Comparison of ENCODE assay signal across 26 cellular contexts in genomic region chr1:52413410-52414104, GRCh38. TPM values are rescaled to one million over a fixed set of nuclear protein-coding genes. Genes with fewer than 3 reads are reported as not detected.
DNase-seq lines count a peak whose midpoint lies in the region; ATAC-seq, FAIRE-seq and TF ChIP-seq lines count a peak whose summit lies in the region.
"Had no signal": no experiment of that assay in that cellular context is flagged by ENCODE, and none has a peak within 500 bp of the region (broad histone marks: within the 10 kb centered on the region; RNA-seq: fewer than 3 reads in every experiment).

No MANE protein-coding gene starts in this region.

- peaks cover 15% of the 10 kb centered on the region for H3K4me1 Mint-ChIP-seq in activated T-helper 17 cell treated with anti-CD3 and anti-CD28 coated beads, Interleukin-2, amount 50 U/mL, for 72 hours
- H3K4me1 Mint-ChIP-seq in memory B cell, result no peaks in the 10 kb centered on the region
- peaks cover 2% of the 10 kb centered on the region for H3K4me1 Mint-ChIP-seq in activated naive CD8-positive, alpha-beta T cell treated with anti-CD3 and anti-CD28 coated beads for 36 hours
- H3K4me1 Mint-ChIP-seq: GM23338 had no signal

- TF ChIP-seq POLR2A in HepG2 (IDR thresholded peaks at IDR 0.05; ENCODE audit: insufficient read depth in 1 of 2, low read depth in 2 of 2, low read length in 2 of 2), result no peak
- no peak for TF ChIP-seq POLR2A in right lobe of liver (IDR thresholded peaks at IDR 0.05)

- H3K9me3 Mint-ChIP-seq in activated T-helper 17 cell treated with anti-CD3 and anti-CD28 coated beads, Interleukin-2, amount 50 U/mL, for 72 hours, result no peaks in the 10 kb centered on the region
- no peaks in the 10 kb centered on the region for H3K9me3 Mint-ChIP-seq in memory B cell
- H3K9me3 Mint-ChIP-seq in activated naive CD8-positive, alpha-beta T cell treated with anti-CD3 and anti-CD28 coated beads for 36 hours, result no peaks in the 10 kb centered on the region
- H3K9me3 Mint-ChIP-seq: activated naive CD4-positive, alpha-beta T cell treated with anti-CD3 and anti-CD28 coated beads, Interleukin-2, amount 50 U/mL, for 72 hours; GM23338 had no signal

- no peaks in the 10 kb centered on the region for H3K27me3 Mint-ChIP-seq in activated T-helper 17 cell treated with anti-CD3 and anti-CD28 coated beads, Interleukin-2, amount 50 U/mL, for 72 hours
- H3K27me3 Mint-ChIP-seq in memory B cell, result no peaks in the 10 kb centered on the region
- H3K27me3 Mint-ChIP-seq in activated naive CD8-positive, alpha-beta T cell treated with anti-CD3 and anti-CD28 coated beads for 36 hours, result no peaks in the 10 kb centered on the region

- no peak for TF ChIP-seq EP300 in HepG2 (IDR thresholded peaks at IDR 0.05; ENCODE audit: low read depth in 2 of 2, low read length in 2 of 2)
- TF ChIP-seq EP300 in HepG2 (CRISPR knock-in tag; IDR thresholded peaks at IDR 0.05; ENCODE audit: borderline replicate concordance), result no peak

- POLR2A ChIA-PET in HepG2 (lab: Yijun Ruan, JAX), result interaction anchor here (3.0 kb wide), 1 partner anchor 9 kb away, joined by 12 read pairs; the partner anchor contains the start of genes ORC1 and PRPF38A

- CTCF ChIA-PET in HepG2 (lab: Yijun Ruan, JAX; ENCODE audit: low intra/inter-chr PET ratio, low total read pairs), result no interaction called here

- no peaks in the 10 kb centered on the region for H3K79me2 ChIP-seq in HepG2 (ENCODE audit: insufficient read depth, low read length)

- no TSS peak for BruUV-seq in HepG2 (replicated peaks; lab: Mats Ljungman, UMichigan)

- intact Hi-C loops in HepG2 (cut with micrococcal nuclease; ENCODE audit: unreplicated experiment) (no loop called here), right lobe of liver (cut with DNase I) (no loop called here), tibial artery (cut with DNase I; ENCODE audit: low total_unique reads) (no loop called here)

- H3K27ac ChIP-seq in HepG2 (ENCODE audit: extremely low read length, insufficient read depth, low read length) (no peak overlapping the region), right lobe of liver (no peak overlapping the region), tibial artery (no peak overlapping the region)
- H3K27ac ChIP-seq: esophagus squamous epithelium, neutrophil, PC-9, testis, VCaP had no signal

- H3K4me3 Mint-ChIP-seq in activated T-helper 17 cell treated with anti-CD3 and anti-CD28 coated beads, Interleukin-2, amount 50 U/mL, for 72 hours, result no peak overlapping the region
- H3K4me3 Mint-ChIP-seq in memory B cell, result no peak overlapping the region
- no peak overlapping the region for H3K4me3 Mint-ChIP-seq in activated naive CD8-positive, alpha-beta T cell treated with anti-CD3 and anti-CD28 coated beads for 36 hours
- H3K4me3 Mint-ChIP-seq: GM23338 had no signal

- ATAC-seq in HepG2 (no peak), right lobe of liver (no peak), memory B cell (ENCODE audit: low read depth) (no peak)
- ATAC-seq in activated T-helper 17 cell treated with anti-CD3 and anti-CD28 coated beads, Interleukin-2, amount 50 U/mL, for 72 hours (replicated peaks), result peak; percentile 24
- ATAC-seq: GM23338, left lobe of liver had no signal

- in situ Hi-C loops in HepG2 (cut with HindIII; ENCODE audit: extremely low pct_ligation_motif_present, low pct_unique_long_range_greater_than_20kb), result no loop called here

- peaks cover 97% of the 10 kb centered on the region for H3K36me3 Mint-ChIP-seq in activated T-helper 17 cell treated with anti-CD3 and anti-CD28 coated beads, Interleukin-2, amount 50 U/mL, for 72 hours (ENCODE audit: low read depth)
- peaks cover 46% of the 10 kb centered on the region for H3K36me3 Mint-ChIP-seq in memory B cell
- H3K36me3 Mint-ChIP-seq in activated naive CD8-positive, alpha-beta T cell treated with anti-CD3 and anti-CD28 coated beads for 36 hours, result peaks cover 43% of the 10 kb centered on the region

- no peaks in the 10 kb centered on the region for H4K20me1 ChIP-seq in HepG2 (ENCODE audit: insufficient read depth, low read length)

- WGBS in HepG2 (ENCODE audit: low lambda C conversion rate), result over 99% methylated on average over 11 of the region's 11 CpGs
- WGBS in right lobe of liver (ENCODE audit: insufficient coverage, low coverage, low lambda C conversion rate, missing lambda C conversion rate), result 100% methylated on average over 5 of the region's 11 CpGs

- H3K36me3 ChIP-seq in HepG2 (replicated peaks in 1 of 2; ENCODE audit: control insufficient read depth in 1 of 2, insufficient read depth in 2 of 2, low read length in 2 of 2), result peaks cover 39 to 85% of the 10 kb centered on the region in 2 experiments
- H3K36me3 ChIP-seq in right lobe of liver, result peaks cover 6 to 97% (median 44%) of the 10 kb centered on the region in 4 donors
- peaks cover 91 to 100% (median 93%) of the 10 kb centered on the region in 3 donors for H3K36me3 ChIP-seq in tibial artery

- TF ChIP-seq RAD21 in HepG2 (CRISPR knock-in tag; IDR thresholded peaks at IDR 0.05), result no peak

- no peak overlapping the region for H3K27ac Mint-ChIP-seq in activated T-helper 17 cell treated with anti-CD3 and anti-CD28 coated beads, Interleukin-2, amount 50 U/mL, for 72 hours
- H3K27ac Mint-ChIP-seq in memory B cell, result peak overlapping the region; percentile 9
- no peak overlapping the region for H3K27ac Mint-ChIP-seq in activated naive CD8-positive, alpha-beta T cell treated with anti-CD3 and anti-CD28 coated beads for 36 hours
- H3K27ac Mint-ChIP-seq: GM23338 had no signal

- TF ChIP-seq CTCF in HepG2 (CRISPR knock-in tag; IDR thresholded peaks at IDR 0.05) (no peak), right lobe of liver (IDR thresholded peaks at IDR 0.05) (no peak), tibial artery (IDR thresholded peaks at IDR 0.05) (no peak)

- H3K27me3 ChIP-seq in HepG2 (ENCODE audit: control insufficient read depth in 1 of 2, insufficient read depth in 2 of 2, low read length in 2 of 2) (no peaks in the 10 kb centered on the region), right lobe of liver (no peaks in the 10 kb centered on the region), tibial artery (no peaks in the 10 kb centered on the region)
- H3K27me3 ChIP-seq: esophagus squamous epithelium, neutrophil, testis had no signal

- H3K9ac ChIP-seq in HepG2 (ENCODE audit: insufficient read depth, low read depth, low read length), result no peak overlapping the region

- H3K4me1 ChIP-seq in HepG2 (ENCODE audit: insufficient read depth, low read length) (no peaks in the 10 kb centered on the region), right lobe of liver (no peaks in the 10 kb centered on the region), tibial artery (no peaks in the 10 kb centered on the region)
- H3K4me1 ChIP-seq: esophagus squamous epithelium, testis had no signal

- H3K4me3 ChIP-seq in HepG2 (replicated peaks in 1 of 3; ENCODE audit: insufficient read depth in 1 of 3, low read depth in 2 of 3, low read length in 3 of 3), result no peak overlapping the region
- H3K4me3 ChIP-seq in right lobe of liver, result no peak overlapping the region
- no peak overlapping the region for H3K4me3 ChIP-seq in tibial artery
- H3K4me3 ChIP-seq: esophagus squamous epithelium, GM23338, PC-9, testis had no signal

- H3K4me2 ChIP-seq in HepG2 (ENCODE audit: low read depth, low read length), result no peak overlapping the region
- H3K4me2 ChIP-seq: GM23338, PC-9 had no signal

- no peaks in the 10 kb centered on the region for H3K9me3 ChIP-seq in HepG2 (ENCODE audit: low read length)
- no peaks in the 10 kb centered on the region for H3K9me3 ChIP-seq in right lobe of liver
- H3K9me3 ChIP-seq in tibial artery, result no peaks in the 10 kb centered on the region
- H3K9me3 ChIP-seq: esophagus squamous epithelium, neutrophil, testis had no signal

- DNase-seq in HepG2 (ENCODE audit: low spot score), result no peak
- no peak for DNase-seq in right lobe of liver
- DNase-seq in memory B cell (ENCODE audit: low spot score in 2 of 2), result no peak
- no peak for DNase-seq in tibial artery
- DNase-seq in stimulated activated CD4-positive, alpha-beta T cell treated with anti-CD3 and anti-CD28 coated beads, Interleukin-12 subunit alpha, Interleukin-12 subunit beta, amount 100 ng/mL, for 4 hours, result no peak
- no peak for DNase-seq in amniotic stem cell (lab: John Stamatoyannopoulos, UW)
- no peak for DNase-seq in activated naive CD8-positive, alpha-beta T cell treated with anti-CD3 and anti-CD28 coated beads for 36 hours
- DNase-seq: activated CD4-positive, alpha-beta T cell treated with anti-CD3 and anti-CD28 coated beads, Interleukin-2, amount 50 U/mL, for 4 hours; DMS 273 treated with DMSO at 0.1 percent for 48 hours; effector memory CD4-positive, alpha-beta T cell; esophagus squamous epithelium; GDM1; KBM-7; NCI-H1092; NCI-H2029; NCI-H226; PC-9; stimulated activated CD4-positive, alpha-beta T cell treated with anti-CD3 and anti-CD28 coated beads, Interleukin-15, amount 100 ng/mL, for 24 hours; T-helper 1 cell; testis had no signal

- FAIRE-seq in HepG2 (lab: Jason Lieb, UNC), result no peak

- no peak overlapping the region for H2AFZ ChIP-seq in HepG2 (ENCODE audit: low read length)
- H2AFZ ChIP-seq: GM23338, PC-9 had no signal

RNA-seq across cellular contexts. Expression of gene PRPF38A, which starts 9.2 kb away (rescaled TPM):
- total RNA-seq in HepG2 (2016; rRNA removed; fragmentation: Illumina TruSeq; extraction: Trizol) (45.5 and 60.0 TPM in 2 replicates), right lobe of liver (10 to 100 TPM in 4 of 6 experiments, 1 to 10 TPM in 2; 4.5 to 14.4 (median 11.4) TPM)
- 24.0 and 30.6 TPM in 2 replicates for total RNA-seq in HepG2 (2016; cell fraction: cytosol; rRNA removed; fragmentation: Illumina TruSeq; extraction: Trizol; ENCODE audit: low read depth)
- 47.2 and 58.7 TPM in 2 replicates for total RNA-seq in HepG2 (2016; cell fraction: insoluble cytoplasmic fraction; rRNA removed; fragmentation: Illumina TruSeq; extraction: Trizol)
- total RNA-seq in HepG2 (2016; cell fraction: membrane; rRNA removed; fragmentation: Illumina TruSeq; extraction: Trizol), result 38.0 and 40.1 TPM in 2 replicates
- 30.0 and 32.4 TPM in 2 replicates for total RNA-seq in HepG2 (2016; cell fraction: nucleus; rRNA removed; fragmentation: Illumina TruSeq; extraction: Trizol)
- 18.3 and 19.5 TPM in 2 replicates for polyA plus RNA-seq in HepG2 (2011; rRNA removed)
- 11.5 and 12.6 TPM in 2 replicates for polyA plus RNA-seq in HepG2 (2011; cell fraction: cytosol; rRNA removed)
- 28.2 and 31.9 TPM in 2 replicates for polyA plus RNA-seq in HepG2 (2011; cell fraction: nucleus; rRNA removed)
- polyA plus RNA-seq in HepG2 (2012), result 20.5 and 34.5 TPM in 2 replicates
- polyA plus RNA-seq in HepG2 (2016; cell fraction: cytosol; fragmentation: Illumina TruSeq; extraction: Trizol; ENCODE audit: low read depth), result 46.0 and 48.7 TPM in 2 replicates
- 73.6 and 78.2 TPM in 2 replicates for polyA plus RNA-seq in HepG2 (2016; cell fraction: insoluble cytoplasmic fraction; fragmentation: Illumina TruSeq; extraction: Trizol; ENCODE audit: low read depth)
- polyA plus RNA-seq in HepG2 (2016; cell fraction: membrane; fragmentation: Illumina TruSeq; extraction: Trizol; ENCODE audit: low read depth), result 51.2 and 53.5 TPM in 2 replicates
- 53.4 and 55.7 TPM in 2 replicates for polyA plus RNA-seq in HepG2 (2016; cell fraction: nucleus; fragmentation: Illumina TruSeq; extraction: Trizol; ENCODE audit: insufficient read depth, low read depth)
- 20.8 and 52.1 TPM in 2 replicates for polyA minus RNA-seq in HepG2 (2011; rRNA and poly(A)+ RNA removed; ENCODE audit: low replicate concordance)
- polyA minus RNA-seq in HepG2 (2011; cell fraction: cytosol; rRNA and poly(A)+ RNA removed), result 8.8 and 10.9 TPM in 2 replicates
- 51.6 and 60.4 TPM in 2 replicates for polyA minus RNA-seq in HepG2 (2011; cell fraction: nucleus; rRNA and poly(A)+ RNA removed)
- total RNA-seq in activated T-helper 17 cell treated with anti-CD3 and anti-CD28 coated beads, Interleukin-2, amount 50 U/mL, for 72 hours, result 10 to 100 TPM; 63.1 to 82.5 TPM
- total RNA-seq in activated naive CD8-positive, alpha-beta T cell treated with anti-CD3 and anti-CD28 coated beads for 36 hours, result 100 to 1,000 TPM; 114 to 119 TPM

RNA-seq across cellular contexts. Expression of gene ORC1, which starts 9.3 kb away (rescaled TPM):
- total RNA-seq in HepG2 (2016; rRNA removed; fragmentation: Illumina TruSeq; extraction: Trizol) (23.5 and 32.5 TPM in 2 replicates), right lobe of liver (1 to 10 TPM in 2 of 6 experiments, under 1 TPM in 4; 0.11 to 4.0 (median 0.45) TPM)
- total RNA-seq in HepG2 (2016; cell fraction: cytosol; rRNA removed; fragmentation: Illumina TruSeq; extraction: Trizol; ENCODE audit: low read depth), result 3.9 and 5.6 TPM in 2 replicates
- 23.9 and 30.9 TPM in 2 replicates for total RNA-seq in HepG2 (2016; cell fraction: insoluble cytoplasmic fraction; rRNA removed; fragmentation: Illumina TruSeq; extraction: Trizol)
- total RNA-seq in HepG2 (2016; cell fraction: membrane; rRNA removed; fragmentation: Illumina TruSeq; extraction: Trizol), result 11.2 and 12.3 TPM in 2 replicates
- total RNA-seq in HepG2 (2016; cell fraction: nucleus; rRNA removed; fragmentation: Illumina TruSeq; extraction: Trizol), result 15.4 and 16.0 TPM in 2 replicates
- polyA plus RNA-seq in HepG2 (2011; rRNA removed), result 4.6 and 7.0 TPM in 2 replicates
- 4.3 and 7.5 TPM in 2 replicates for polyA plus RNA-seq in HepG2 (2011; cell fraction: cytosol; rRNA removed)
- polyA plus RNA-seq in HepG2 (2011; cell fraction: nucleus; rRNA removed), result 3.6 and 4.3 TPM in 2 replicates
- 2.5 and 5.7 TPM in 2 replicates for polyA plus RNA-seq in HepG2 (2012)
- 1.8 and 2.2 TPM in 2 replicates for polyA plus RNA-seq in HepG2 (2016; cell fraction: cytosol; fragmentation: Illumina TruSeq; extraction: Trizol; ENCODE audit: low read depth)
- polyA plus RNA-seq in HepG2 (2016; cell fraction: insoluble cytoplasmic fraction; fragmentation: Illumina TruSeq; extraction: Trizol; ENCODE audit: low read depth), result 21.0 and 21.7 TPM in 2 replicates
- polyA plus RNA-seq in HepG2 (2016; cell fraction: membrane; fragmentation: Illumina TruSeq; extraction: Trizol; ENCODE audit: low read depth), result 4.3 and 5.4 TPM in 2 replicates
- polyA plus RNA-seq in HepG2 (2016; cell fraction: nucleus; fragmentation: Illumina TruSeq; extraction: Trizol; ENCODE audit: insufficient read depth, low read depth), result 13.3 and 13.8 TPM in 2 replicates
- polyA minus RNA-seq in HepG2 (2011; rRNA and poly(A)+ RNA removed; ENCODE audit: low replicate concordance), result 10.5 and 58.7 TPM in 2 replicates
- 3.5 and 5.4 TPM in 2 replicates for polyA minus RNA-seq in HepG2 (2011; cell fraction: cytosol; rRNA and poly(A)+ RNA removed)
- polyA minus RNA-seq in HepG2 (2011; cell fraction: nucleus; rRNA and poly(A)+ RNA removed), result 5.2 and 6.1 TPM in 2 replicates
- total RNA-seq in activated T-helper 17 cell treated with anti-CD3 and anti-CD28 coated beads, Interleukin-2, amount 50 U/mL, for 72 hours, result 10 to 100 TPM; 38.6 to 45.3 TPM
- total RNA-seq in activated naive CD8-positive, alpha-beta T cell treated with anti-CD3 and anti-CD28 coated beads for 36 hours, result 10 to 100 TPM; 54.3 to 54.4 TPM

RNA-seq across cellular contexts. Expression of gene CC2D1B, which starts 47.6 kb away (rescaled TPM):
- total RNA-seq in HepG2 (2016; rRNA removed; fragmentation: Illumina TruSeq; extraction: Trizol), result 11.5 and 19.2 TPM in 2 replicates
- 3.3 and 5.5 TPM in 2 replicates for total RNA-seq in HepG2 (2016; cell fraction: cytosol; rRNA removed; fragmentation: Illumina TruSeq; extraction: Trizol; ENCODE audit: low read depth)
- 11.9 and 18.4 TPM in 2 replicates for total RNA-seq in HepG2 (2016; cell fraction: insoluble cytoplasmic fraction; rRNA removed; fragmentation: Illumina TruSeq; extraction: Trizol)
- 5.4 and 7.6 TPM in 2 replicates for total RNA-seq in HepG2 (2016; cell fraction: membrane; rRNA removed; fragmentation: Illumina TruSeq; extraction: Trizol)
- 22.1 and 25.1 TPM in 2 replicates for total RNA-seq in HepG2 (2016; cell fraction: nucleus; rRNA removed; fragmentation: Illumina TruSeq; extraction: Trizol)
- 7.2 and 11.7 TPM in 2 replicates for polyA plus RNA-seq in HepG2 (2011; rRNA removed)
- polyA plus RNA-seq in HepG2 (2011; cell fraction: cytosol; rRNA removed), result 3.5 and 4.3 TPM in 2 replicates
- 30.6 and 35.5 TPM in 2 replicates for polyA plus RNA-seq in HepG2 (2011; cell fraction: nucleus; rRNA removed)
- polyA plus RNA-seq in HepG2 (2012), result 6.5 and 7.1 TPM in 2 replicates
- polyA plus RNA-seq in HepG2 (2016; cell fraction: cytosol; fragmentation: Illumina TruSeq; extraction: Trizol; ENCODE audit: low read depth), result 1.2 and 1.7 TPM in 2 replicates
- 10.2 and 12.7 TPM in 2 replicates for polyA plus RNA-seq in HepG2 (2016; cell fraction: insoluble cytoplasmic fraction; fragmentation: Illumina TruSeq; extraction: Trizol; ENCODE audit: low read depth)
- polyA plus RNA-seq in HepG2 (2016; cell fraction: membrane; fragmentation: Illumina TruSeq; extraction: Trizol; ENCODE audit: low read depth), result 3.4 and 4.2 TPM in 2 replicates
- polyA plus RNA-seq in HepG2 (2016; cell fraction: nucleus; fragmentation: Illumina TruSeq; extraction: Trizol; ENCODE audit: insufficient read depth, low read depth), result 34.4 and 38.3 TPM in 2 replicates
- polyA minus RNA-seq in HepG2 (2011; rRNA and poly(A)+ RNA removed; ENCODE audit: low replicate concordance), result 12.4 and 24.4 TPM in 2 replicates
- 11.1 and 13.8 TPM in 2 replicates for polyA minus RNA-seq in HepG2 (2011; cell fraction: cytosol; rRNA and poly(A)+ RNA removed)
- 23.9 and 32.8 TPM in 2 replicates for polyA minus RNA-seq in HepG2 (2011; cell fraction: nucleus; rRNA and poly(A)+ RNA removed)
- total RNA-seq in right lobe of liver, result 10 to 100 TPM; 11.8 to 18.0 (median 15.1) TPM
- total RNA-seq in activated T-helper 17 cell treated with anti-CD3 and anti-CD28 coated beads, Interleukin-2, amount 50 U/mL, for 72 hours, result 10 to 100 TPM; 26.6 to 39.8 TPM
- 10 to 100 TPM; 26.1 to 26.5 TPM for total RNA-seq in activated naive CD8-positive, alpha-beta T cell treated with anti-CD3 and anti-CD28 coated beads for 36 hours
